In genomic region chr5:43572357-43572756, GRCh38 we compare ENCODE assay signal across 17 cellular contexts. TPM values are rescaled to one million over a fixed set of nuclear protein-coding genes. Genes with fewer than 3 reads are reported as not detected.
DNase-seq lines count a peak whose midpoint lies in the region; ATAC-seq, FAIRE-seq and TF ChIP-seq lines count a peak whose summit lies in the region.
"Had no signal": no experiment of that assay in that cellular context is flagged by ENCODE, and none has a peak within 500 bp of the region (broad histone marks: within the 10 kb centered on the region; RNA-seq: fewer than 3 reads in every experiment).

No MANE protein-coding gene starts in this region.

- intact Hi-C loops in adrenal gland (cut with DNase I): no loop called here
- intact Hi-C loops in left ventricle myocardium inferior (cut with micrococcal nuclease): no loop called here
- intact Hi-C loops in CD14-positive monocyte (cut with micrococcal nuclease): no loop called here
- intact Hi-C loops in dorsolateral prefrontal cortex (cut with DNase I): no loop called here
- intact Hi-C loops in mucosa of descending colon (cut with DNase I, micrococcal nuclease): no loop called here

- no peak for DNase-seq in H54 (ENCODE audit: insufficient read length, low spot score)
- DNase-seq in adrenal gland: no peak
- no peak for DNase-seq in left ventricle myocardium inferior
- peak; percentile 13 for DNase-seq in renal cortical epithelial cell (ENCODE audit: low read depth)
- no peak for DNase-seq in CD14-positive monocyte (ENCODE audit: low spot score)
- no peak for DNase-seq in dorsolateral prefrontal cortex
- no peak for DNase-seq in mucosa of descending colon
- DNase-seq: amniotic stem cell; colonic mucosa; KG1; naive thymus-derived CD8-positive, alpha-beta T cell; NCI-H1105; NCI-H774; RPMI8226; stomach had no signal

- H3K27ac Mint-ChIP-seq in CD14-positive monocyte: no peak overlapping the region
- H3K27ac Mint-ChIP-seq: naive thymus-derived CD8-positive, alpha-beta T cell had no signal

- TF ChIP-seq POLR2A in H54 (IDR thresholded peaks at IDR 0.05; ENCODE audit: low read depth, low read length): no peak
- TF ChIP-seq POLR2A in adrenal gland (IDR thresholded peaks at IDR 0.05): no peak

- H3K27me3 Mint-ChIP-seq in CD14-positive monocyte (ENCODE audit: low read depth in 3 of 3): peaks cover 0 to 3% (median 0%) of the 10 kb centered on the region in 3 donors
- H3K27me3 Mint-ChIP-seq: naive thymus-derived CD8-positive, alpha-beta T cell had no signal

- H3K4me3 ChIP-seq in adrenal gland (no peak overlapping the region), left ventricle myocardium inferior (peak overlapping the region; percentile 48), dorsolateral prefrontal cortex (no peak overlapping the region), mucosa of descending colon (no peak overlapping the region)
- H3K4me3 ChIP-seq: colonic mucosa, hepatocyte, stomach had no signal

- H3K27me3 ChIP-seq in adrenal gland (no peaks in the 10 kb centered on the region), left ventricle myocardium inferior (ENCODE audit: low read depth) (no peaks in the 10 kb centered on the region), dorsolateral prefrontal cortex (no peaks in the 10 kb centered on the region)
- H3K27me3 ChIP-seq: colonic mucosa, hepatocyte, stomach had no signal

- no peak overlapping the region for H3K4me3 Mint-ChIP-seq in CD14-positive monocyte
- H3K4me3 Mint-ChIP-seq: naive thymus-derived CD8-positive, alpha-beta T cell had no signal

- H3K4me1 ChIP-seq in adrenal gland (replicated peaks in 1 of 2) (peaks cover 7 to 17% of the 10 kb centered on the region in 2 donors), left ventricle myocardium inferior (peaks cover 41% of the 10 kb centered on the region), mucosa of descending colon (ENCODE audit: low read depth) (no peaks in the 10 kb centered on the region)
- H3K4me1 ChIP-seq: colonic mucosa had no signal

- ATAC-seq in HG02973 (IDR thresholded peaks at IDR 0.05; ENCODE audit: unreplicated experiment) (no peak), mucosa of descending colon (no peak)
- ATAC-seq: naive thymus-derived CD8-positive, alpha-beta T cell had no signal

- FAIRE-seq in H54 (lab: Jason Lieb, UNC): peak; percentile 69

- H3K4me1 Mint-ChIP-seq in CD14-positive monocyte: no peaks in the 10 kb centered on the region

- peaks cover 0 to 7% (median 5%) of the 10 kb centered on the region in 7 donors for H3K9me3 Mint-ChIP-seq in CD14-positive monocyte
- H3K9me3 Mint-ChIP-seq: naive thymus-derived CD8-positive, alpha-beta T cell had no signal

- H3K36me3 ChIP-seq in adrenal gland (replicated peaks in 1 of 2) (no peaks in the 10 kb centered on the region), left ventricle myocardium inferior (peaks cover 13% of the 10 kb centered on the region), mucosa of descending colon (ENCODE audit: low read depth) (no peaks in the 10 kb centered on the region)
- H3K36me3 ChIP-seq: colonic mucosa had no signal

- H3K9me3 ChIP-seq in adrenal gland (replicated peaks in 1 of 3): no peaks in the 10 kb centered on the region
- no peaks in the 10 kb centered on the region for H3K9me3 ChIP-seq in left ventricle myocardium inferior (replicated peaks)
- no peaks in the 10 kb centered on the region for H3K9me3 ChIP-seq in mucosa of descending colon
- H3K9me3 ChIP-seq: colonic mucosa, stomach had no signal

- peak overlapping the region in 3 of 5 donors; percentile 2 to 32 (median 7) for H3K27ac ChIP-seq in adrenal gland
- peak overlapping the region; percentile 82 for H3K27ac ChIP-seq in left ventricle myocardium inferior (replicated peaks)
- peak overlapping the region in 1 of 59 donors; percentile 29 for H3K27ac ChIP-seq in dorsolateral prefrontal cortex
- H3K27ac ChIP-seq: colonic mucosa, hepatocyte had no signal

- 23 to 53% (median 35%) methylated on average over 2 of the region's 2 CpGs for WGBS in adrenal gland, 4 donors

- TF ChIP-seq CTCF in adrenal gland (IDR thresholded peaks at IDR 0.05) (no peak), left ventricle myocardium inferior (IDR thresholded peaks at IDR 0.05; ENCODE audit: borderline replicate concordance) (no peak), CD14-positive monocyte (IDR thresholded peaks at IDR 0.05) (no peak), dorsolateral prefrontal cortex (IDR thresholded peaks at IDR 0.05 in 54 of 56, conservative IDR thresholded peaks at IDR 0.05 in 2 of 56; ENCODE audit: low read depth in 1 of 56, partially characterized antibody in 56 of 56) (no peak), mucosa of descending colon (IDR thresholded peaks at IDR 0.05) (no peak)

- peaks cover 13 to 18% of the 10 kb centered on the region in 2 donors for H3K36me3 Mint-ChIP-seq in CD14-positive monocyte

RNA-seq across cellular contexts. Expression of gene PAIP1, which starts 15.5 kb away (rescaled TPM):
- total RNA-seq in adrenal gland (100 to 1,000 TPM in 1 of 8 donors, 10 to 100 TPM in 7; 74.3 to 262 (median 84.6) TPM), left ventricle myocardium inferior (129 TPM), renal cortical epithelial cell (199 and 205 TPM in 2 replicates), dorsolateral prefrontal cortex (10 to 100 TPM; 54.5 to 90.5 (median 70.5) TPM), mucosa of descending colon (10 to 100 TPM; 54.0 to 83.5 (median 57.8) TPM)
- polyA plus RNA-seq in adrenal gland (100 to 1,000 TPM in 1 of 3 donors, 10 to 100 TPM in 2; 54.8 to 122 (median 66.2) TPM), CD14-positive monocyte (10 to 100 TPM; 41.0 to 49.2 TPM)

RNA-seq across cellular contexts. Expression of gene NNT, which starts 30.6 kb away (rescaled TPM):
- 100 to 1,000 TPM in 1 of 8 donors, 10 to 100 TPM in 7; 43.1 to 104 (median 62.5) TPM for total RNA-seq in adrenal gland
- 10 to 100 TPM in 2 of 3 donors, 1 to 10 TPM in 1; 6.9 to 62.2 (median 12.2) TPM for polyA plus RNA-seq in adrenal gland
- 656 TPM for total RNA-seq in left ventricle myocardium inferior
- 66.7 and 147 TPM in 2 replicates for total RNA-seq in renal cortical epithelial cell
- polyA plus RNA-seq in CD14-positive monocyte: 10 to 100 TPM; 41.2 to 47.2 TPM
- 100 to 1,000 TPM in 109 of 120 experiments, 10 to 100 TPM in 11; 79.8 to 197 (median 130) TPM for total RNA-seq in dorsolateral prefrontal cortex
- total RNA-seq in mucosa of descending colon: 100 to 1,000 TPM; 111 to 121 (median 119) TPM

RNA-seq across cellular contexts. Expression of gene C5orf34, which starts 57.4 kb away (rescaled TPM):
- total RNA-seq in adrenal gland (under 1 TPM in 7 of 8 donors, not detected in 1; 0.34 to 0.96 (median 0.65) TPM), left ventricle myocardium inferior (0.22 TPM), renal cortical epithelial cell (1.7 and 3.0 TPM in 2 replicates), dorsolateral prefrontal cortex (1 to 10 TPM in 119 of 120 experiments, under 1 TPM in 1; 0.89 to 7.7 (median 3.3) TPM), mucosa of descending colon (1 to 10 TPM; 1.3 to 2.9 (median 1.7) TPM)
- polyA plus RNA-seq in adrenal gland (1 to 10 TPM in 2 of 3 donors, under 1 TPM in 1; 0.37 to 1.0 (median 1.0) TPM), CD14-positive monocyte (under 1 TPM; 0.17 to 0.29 TPM)
